Comparison of ENCODE assay signal across 19 cellular contexts in the genomic region with DNA sequence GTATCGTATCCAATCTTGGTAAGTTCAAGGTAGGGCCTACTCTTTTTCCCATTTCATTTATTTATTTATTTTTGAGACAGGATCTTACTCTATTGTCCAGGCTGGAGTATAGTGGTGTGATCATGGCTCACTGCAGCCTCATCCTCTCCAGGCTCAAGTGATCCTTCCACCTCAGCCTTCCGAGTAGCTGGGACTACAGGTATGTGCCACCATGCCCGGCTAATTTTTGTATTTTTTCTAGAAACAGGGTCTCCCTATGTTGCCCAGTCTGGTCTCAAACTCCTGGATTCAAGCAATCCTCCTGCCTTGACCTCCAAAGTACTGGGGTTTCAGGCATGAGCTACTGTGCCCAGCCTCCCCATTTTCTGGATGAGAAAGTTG. TPM values are rescaled to one million over a fixed set of nuclear protein-coding genes. Genes with fewer than 3 reads are reported as not detected.
DNase-seq lines count a peak whose midpoint lies in the region; ATAC-seq, FAIRE-seq and TF ChIP-seq lines count a peak whose summit lies in the region.
"Had no signal": no experiment of that assay in that cellular context is flagged by ENCODE, and none has a peak within 500 bp of the region (broad histone marks: within the 10 kb centered on the region; RNA-seq: fewer than 3 reads in every experiment).

No MANE protein-coding gene starts in this region.

- H3K36me3 ChIP-seq in right atrium auricular region (no peaks in the 10 kb centered on the region), HEK293 (ENCODE audit: control insufficient read depth in 2 of 2, insufficient read depth in 1 of 2, low read length in 2 of 2) (no peaks in the 10 kb centered on the region; a peak in 1 of 3 replicates), kidney (ENCODE audit: control insufficient read depth in 1 of 2, insufficient read depth in 2 of 2, low read length in 2 of 2) (no peaks in the 10 kb centered on the region), thyroid gland (no peaks in the 10 kb centered on the region)
- H3K36me3 ChIP-seq: BLaER1 treated with 17β-estradiol and CSF1 and Interleukin-3, amounts not matched to agents 10 nM and 100 nM had no signal

- TF ChIP-seq POLR2A in thyroid gland (IDR thresholded peaks at IDR 0.05) = no peak

- CTCF ChIA-PET in HEK293 (lab: Yijun Ruan, JAX) = no interaction called here

- POLR2A ChIA-PET in HEK293 (lab: Yijun Ruan, JAX) = no interaction called here

- peak; percentile 14 for DNase-seq in cardiac septum (ENCODE audit: low spot score)
- no peak for DNase-seq in right atrium auricular region (ENCODE audit: low spot score)
- DNase-seq in kidney = no peak
- DNase-seq in thyroid gland = no peak
- no peak for DNase-seq in pons (ENCODE audit: low spot score)
- DNase-seq: CD8-positive, alpha-beta T cell; DMS53; EL; HCEC 1CT; NCI-H1092 treated with DMSO at 0.1 percent for 48 hours; NCI-H2081 treated with DMSO at 0.1 percent for 48 hours; NCI-H446 treated with DMSO at 0.1 percent for 48 hours had no signal

- peaks cover 0 to 40% of the 10 kb centered on the region in 2 donors for H3K4me1 ChIP-seq in right atrium auricular region
- H3K4me1 ChIP-seq in HEK293 (ENCODE audit: control insufficient read depth, insufficient read depth, low read length) = 0 out of 2 replicates have a peak, but pooled peaks cover 2% of the 10 kb centered on the region
- H3K4me1 ChIP-seq in kidney (ENCODE audit: control insufficient read depth in 1 of 2, insufficient read depth in 1 of 2, low read depth in 1 of 2, low read length in 2 of 2) = peaks cover 41 to 45% of the 10 kb centered on the region in 2 donors
- H3K4me1 ChIP-seq in thyroid gland = peaks cover 38 to 52% of the 10 kb centered on the region in 2 donors

- peak overlapping the region in 1 of 2 donors; percentile 28 for H3K9ac ChIP-seq in kidney (ENCODE audit: low read length in 2 of 2)
- H3K9ac ChIP-seq: BLaER1 treated with 17β-estradiol and CSF1 and Interleukin-3, amounts not matched to agents 10 nM and 100 nM had no signal

- no peaks in the 10 kb centered on the region for H3K27me3 ChIP-seq in right atrium auricular region
- no peaks in the 10 kb centered on the region for H3K27me3 ChIP-seq in thyroid gland
- H3K27me3 ChIP-seq: BLaER1 treated with 17β-estradiol and CSF1 and Interleukin-3, amounts not matched to agents 10 nM and 100 nM had no signal

- TF ChIP-seq CTCF in right atrium auricular region (IDR thresholded peaks at IDR 0.05) = no peak
- no peak for TF ChIP-seq CTCF in HEK293 (tag by site-specific recombination; IDR thresholded peaks at IDR 0.05)
- no peak for TF ChIP-seq CTCF in kidney (IDR thresholded peaks at IDR 0.05; ENCODE audit: borderline replicate concordance, extremely low read depth, insufficient read depth)
- TF ChIP-seq CTCF in thyroid gland (IDR thresholded peaks at IDR 0.05) = no peak

- H3K9me3 ChIP-seq in right atrium auricular region (no peaks in the 10 kb centered on the region), HEK293 (ENCODE audit: control insufficient read depth, insufficient read depth, low read depth, low read length) (no peaks in the 10 kb centered on the region), kidney (ENCODE audit: control insufficient read depth in 1 of 2, low read length in 2 of 2) (no peaks in the 10 kb centered on the region), thyroid gland (no peaks in the 10 kb centered on the region)

- no peak for FAIRE-seq in kidney (lab: Jason Lieb, UNC)
- FAIRE-seq: A204.1, GM12878, RCC 7860 had no signal

- intact Hi-C loops in cardiac septum (cut with DNase I) = no loop called here
- intact Hi-C loops in kidney (cut with DNase I) = no loop called here
- intact Hi-C loops in thyroid gland (cut with DNase I) = no loop called here

- no peak overlapping the region for H3K4me3 ChIP-seq in right atrium auricular region
- H3K4me3 ChIP-seq in HEK293 (ENCODE audit: low read depth, low read length) = no peak overlapping the region
- H3K4me3 ChIP-seq in kidney (ENCODE audit: low read length in 2 of 2) = no peak overlapping the region
- no peak overlapping the region for H3K4me3 ChIP-seq in thyroid gland (replicated peaks in 1 of 3)
- H3K4me3 ChIP-seq: BLaER1 treated with 17β-estradiol and CSF1 and Interleukin-3, amounts not matched to agents 10 nM and 100 nM; GM12878; GM23338 had no signal

- 59 to 62% methylated on average over 3 of the region's 3 CpGs for WGBS in thyroid gland, 2 donors

- ATAC-seq in GM18502 (IDR thresholded peaks at IDR 0.05; ENCODE audit: poor library complexity, unreplicated experiment) = no peak
- ATAC-seq: CD8-positive, alpha-beta T cell; GM12878; GM23338 had no signal

- H3K27ac ChIP-seq in right atrium auricular region = no peak overlapping the region
- H3K27ac ChIP-seq in HEK293 (ENCODE audit: extremely low read depth, low read depth, low read length) = no peak overlapping the region
- peak overlapping the region; percentile 28 to 77 for H3K27ac ChIP-seq in kidney (ENCODE audit: low read depth in 2 of 2, low read length in 2 of 2)
- peak overlapping the region; percentile 50 to 82 (median 55) for H3K27ac ChIP-seq in thyroid gland
- H3K27ac ChIP-seq: BLaER1 treated with 17β-estradiol and CSF1 and Interleukin-3, amounts not matched to agents 10 nM and 100 nM had no signal

TF ChIP-seq in HEK293, 187 proteins besides CTCF, POLR2A, EP300 and RAD21:
- TF ChIP-seq ZNF121 (tag by site-specific recombination; IDR thresholded peaks at IDR 0.05) = peak; percentile 93
- TF ChIP-seq ZFHX2 (tag by site-specific recombination; conservative IDR thresholded peaks at IDR 0.05) = no peak

RNA-seq across cellular contexts. Expression of a gene that starts 57.2 kb away (rescaled TPM):
- total RNA-seq in cardiac septum (6.0 TPM), right atrium auricular region (1 to 10 TPM; 3.4 to 4.0 TPM), kidney (151 TPM), thyroid gland (10 to 100 TPM; 15.3 to 29.9 (median 17.8) TPM)
- 33.1 TPM for polyA plus RNA-seq in kidney (ENCODE audit: insufficient read depth, low read depth, low replicate concordance)

Comparison
In these comparisons a context has a peak if more than half of its experiments do, and no peak if none do; other contexts are left out.
1. H3K27ac ChIP-seq: peak in kidney (2 of 2) and thyroid gland (3 of 3); none in right atrium auricular region (0 of 2) and HEK293 (single experiment).